17 cellular contexts compared by ENCODE assay signal in the genomic region with DNA sequence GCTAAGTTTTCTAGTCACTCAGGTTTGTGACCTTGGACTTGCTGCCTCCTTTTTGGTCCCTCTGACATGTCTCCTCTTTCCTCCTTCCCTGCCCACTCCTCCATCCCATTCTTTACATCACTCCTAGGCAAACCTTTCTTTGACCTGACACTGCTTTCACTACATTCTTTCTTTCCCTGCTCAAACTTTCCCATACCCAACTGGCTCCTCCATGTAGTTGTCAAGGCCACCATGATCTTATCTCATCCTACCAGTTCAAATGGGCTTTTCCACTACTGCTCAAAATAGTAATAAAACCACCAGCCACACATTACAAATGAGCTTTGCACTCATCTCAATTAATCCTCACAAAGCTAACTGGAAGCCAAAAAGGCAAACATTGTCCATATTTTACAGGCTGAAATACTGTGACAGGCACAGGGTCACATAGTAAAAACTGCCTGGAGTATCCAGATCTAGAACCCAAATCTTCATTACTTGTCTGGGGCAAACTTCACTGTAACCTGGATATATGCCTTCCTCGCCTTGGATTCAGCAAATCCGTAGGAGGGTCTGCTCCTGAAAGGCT.
"Had no signal": no experiment of that assay in that cellular context is flagged by ENCODE, and none has a peak within 500 bp of the region (broad histone marks: within the 10 kb centered on the region; RNA-seq: fewer than 3 reads in every experiment).

No MANE protein-coding gene starts in this region.

- H3K27ac Mint-ChIP-seq: immature natural killer cell; stimulated activated naive B cell treated with anti-CD40 and anti-IgM and Interleukin-4, amounts not matched to agents 10 μg/mL and 1 μg/mL and 100 μg/mL, for 72 hours; T-helper 1 cell treated with Interleukin-12 subunit alpha and Interleukin-12 subunit beta and Interleukin-4 antibody, amounts not matched to agents 30 μg/mL and 1 μg/mL, for 36 hours; WTC11 had no signal

- DNase-seq: activated CD4-positive, alpha-beta T cell treated with anti-CD3 and anti-CD28 coated beads for 48 hours; activated naive CD4-positive, alpha-beta T cell treated with anti-CD3 and anti-CD28 coated beads, Interleukin-2, amount 50 U/mL, for 16 hours; activated T-cell treated with anti-CD3 and anti-CD28 coated beads, Interleukin-2, amount 50 U/mL, for 1 hour; caudate nucleus; colonic mucosa; foreskin fibroblast; immature natural killer cell; left colon; ovary; stimulated activated CD4-positive, alpha-beta T cell treated with anti-CD3 and anti-CD28 coated beads, Interleukin-15, amount 100 ng/mL, for 24 hours; stimulated activated CD4-positive, alpha-beta T cell treated with anti-CD3 and anti-CD28 coated beads, Interleukin-4, amount 100 ng/mL, for 1 hour; stimulated activated naive B cell treated with anti-CD40 and anti-IgM and Interleukin-4, amounts not matched to agents 10 μg/mL and 1 μg/mL and 100 μg/mL, for 72 hours; substantia nigra; upper lobe of left lung had no signal

- H3K27ac ChIP-seq: colonic mucosa, ovary, skin epidermis, upper lobe of left lung had no signal

- H3K9me3 Mint-ChIP-seq: immature natural killer cell; stimulated activated naive B cell treated with anti-CD40 and anti-IgM and Interleukin-4, amounts not matched to agents 10 μg/mL and 1 μg/mL and 100 μg/mL, for 72 hours; T-helper 1 cell treated with Interleukin-12 subunit alpha and Interleukin-12 subunit beta and Interleukin-4 antibody, amounts not matched to agents 30 μg/mL and 1 μg/mL, for 36 hours; WTC11 had no signal

- H3K27me3 ChIP-seq: colonic mucosa, ovary, upper lobe of left lung had no signal

- H3K4me3 Mint-ChIP-seq: immature natural killer cell; stimulated activated naive B cell treated with anti-CD40 and anti-IgM and Interleukin-4, amounts not matched to agents 10 μg/mL and 1 μg/mL and 100 μg/mL, for 72 hours; T-helper 1 cell treated with Interleukin-12 subunit alpha and Interleukin-12 subunit beta and Interleukin-4 antibody, amounts not matched to agents 30 μg/mL and 1 μg/mL, for 36 hours; WTC11 had no signal

- ATAC-seq: left colon; stimulated activated naive B cell treated with anti-CD40 and anti-IgM and Interleukin-4, amounts not matched to agents 10 μg/mL and 1 μg/mL and 100 μg/mL, for 72 hours; WTC11 had no signal

- H3K36me3 ChIP-seq: colonic mucosa, ovary had no signal

- H3K4me1 Mint-ChIP-seq: immature natural killer cell had no signal

- H3K27me3 Mint-ChIP-seq: stimulated activated naive B cell treated with anti-CD40 and anti-IgM and Interleukin-4, amounts not matched to agents 10 μg/mL and 1 μg/mL and 100 μg/mL, for 72 hours had no signal

- H3K4me3 ChIP-seq: colonic mucosa, ovary, skin epidermis, upper lobe of left lung had no signal

- H3K4me1 ChIP-seq: colonic mucosa had no signal

- H3K9me3 ChIP-seq: colonic mucosa, ovary, upper lobe of left lung had no signal
